ENCODE assay signal across 27 cellular contexts in the genomic region with DNA sequence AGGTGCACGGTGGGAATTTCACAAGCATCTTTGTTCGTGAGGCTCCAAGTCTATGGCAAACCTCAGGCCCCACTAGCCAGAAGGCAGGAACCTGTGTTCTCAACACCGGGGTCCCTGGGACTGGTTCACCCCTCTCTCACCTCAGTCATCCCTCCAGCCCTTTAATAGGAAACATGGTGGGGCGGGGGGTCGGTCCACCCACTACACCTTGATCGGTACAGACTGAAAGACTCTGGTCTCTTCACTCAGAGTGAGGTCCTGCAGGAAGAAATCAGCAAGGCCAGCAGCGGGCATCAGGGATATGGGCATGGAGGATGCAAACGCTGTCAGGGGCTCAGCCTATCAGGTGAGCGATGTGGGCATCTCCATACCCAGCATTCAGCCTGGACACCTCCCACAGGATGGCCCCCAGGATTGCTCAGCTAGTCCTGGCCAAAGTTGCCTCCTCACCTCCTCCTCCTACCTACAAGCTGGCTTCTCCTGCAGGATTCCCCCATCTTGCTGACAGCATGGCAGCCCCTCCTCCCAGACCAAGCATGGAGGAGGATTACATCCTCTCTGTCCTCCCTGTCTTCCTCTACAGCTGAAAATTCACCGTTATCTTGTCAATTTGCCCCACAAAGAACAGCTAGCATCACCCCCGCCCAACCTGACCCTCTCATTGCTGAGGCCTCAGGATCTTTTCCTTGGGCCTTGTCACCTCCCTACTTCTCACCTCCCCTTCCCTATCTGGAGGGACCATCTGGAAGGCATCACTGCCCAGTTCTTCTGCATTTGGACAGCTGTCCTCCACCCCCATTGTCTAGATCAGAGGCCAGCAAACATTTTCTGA. TPM values are rescaled to one million over a fixed set of nuclear protein-coding genes. Genes with fewer than 3 reads are reported as not detected.
"Had no signal": no experiment of that assay in that cellular context is flagged by ENCODE, and none has a peak within 500 bp of the region (broad histone marks: within the 10 kb centered on the region; RNA-seq: fewer than 3 reads in every experiment).

No MANE protein-coding gene starts in this region.

- H3K27me3 ChIP-seq: body of pancreas, colonic mucosa, pancreas, right atrium auricular region, tibial nerve had no signal

- ATAC-seq: activated CD8-positive, alpha-beta T cell treated with anti-CD3 and anti-CD28 coated beads, Interleukin-2, amount 10 ng/mL, durations not matched to agents 7 days and 5 days; body of pancreas; left colon; pancreas had no signal

- DNase-seq: activated B cell treated with CpG ODN at 0.5 μM for 24 hours; activated CD8-positive, alpha-beta T cell treated with anti-CD3 and anti-CD28 coated beads, Interleukin-2, amount 10 ng/mL, durations not matched to agents 7 days and 5 days; activated effector memory CD4-positive, alpha-beta T cell treated with Interleukin-2 at 50 U/mL for 16 hours; activated naive CD4-positive, alpha-beta T cell treated with Interleukin-2 at 50 U/mL for 16 hours; adrenal gland; body of pancreas; colonic mucosa; effector CD8-positive, alpha-beta T cell; esophagus squamous epithelium; foreskin melanocyte; left colon; mammary epithelial cell; nephron progenitor cell; pancreas; spleen; stimulated activated naive CD4-positive, alpha-beta T cell; T-helper 9 cell had no signal

- H3K36me3 ChIP-seq: adrenal gland, colonic mucosa, esophagus squamous epithelium, pancreas, right atrium auricular region, spleen, tibial nerve had no signal

- H3K4me1 ChIP-seq: adrenal gland, body of pancreas, colonic mucosa, esophagus squamous epithelium, pancreas, right atrium auricular region, tibial nerve had no signal

- H3K9me3 ChIP-seq: adrenal gland, body of pancreas, colonic mucosa, esophagus squamous epithelium, pancreas, right atrium auricular region, spleen, tibial nerve had no signal

- H3K4me3 ChIP-seq: adrenal gland, body of pancreas, colonic mucosa, esophagus squamous epithelium, pancreas, right atrium auricular region, spleen, tibial nerve had no signal

- H3K27ac ChIP-seq: adrenal gland, body of pancreas, colonic mucosa, epithelial cell of prostate, esophagus squamous epithelium, pancreas, right atrium auricular region, spleen, tibial nerve had no signal

- FAIRE-seq: endometrium, keratinocyte, pancreas, urothelium cell line had no signal

RNA-seq across cellular contexts. Expression of a gene that starts 37.3 kb away (rescaled TPM):
- total RNA-seq: activated B cell treated with CpG ODN at 0.5 μM for 24 hours, dermis microvascular lymphatic vessel endothelial cell, mammary epithelial cell, pulmonary artery endothelial cell, temporal lobe had no signal

RNA-seq across cellular contexts. Expression of a gene that starts 45.5 kb away (rescaled TPM):
- total RNA-seq: activated B cell treated with CpG ODN at 0.5 μM for 24 hours; activated CD8-positive, alpha-beta T cell treated with anti-CD3 and anti-CD28 coated beads, Interleukin-2, amount 10 ng/mL, durations not matched to agents 7 days and 5 days; body of pancreas; mammary epithelial cell; pulmonary artery endothelial cell; T-helper 1 cell treated with Interleukin-12 subunit alpha and Interleukin-12 subunit beta and Interleukin-4 antibody, amounts not matched to agents 30 ng/mL and 1 ng/mL, for 36 hours had no signal
- polyA plus RNA-seq: keratinocyte, mammary epithelial cell had no signal
